In the genomic region with DNA sequence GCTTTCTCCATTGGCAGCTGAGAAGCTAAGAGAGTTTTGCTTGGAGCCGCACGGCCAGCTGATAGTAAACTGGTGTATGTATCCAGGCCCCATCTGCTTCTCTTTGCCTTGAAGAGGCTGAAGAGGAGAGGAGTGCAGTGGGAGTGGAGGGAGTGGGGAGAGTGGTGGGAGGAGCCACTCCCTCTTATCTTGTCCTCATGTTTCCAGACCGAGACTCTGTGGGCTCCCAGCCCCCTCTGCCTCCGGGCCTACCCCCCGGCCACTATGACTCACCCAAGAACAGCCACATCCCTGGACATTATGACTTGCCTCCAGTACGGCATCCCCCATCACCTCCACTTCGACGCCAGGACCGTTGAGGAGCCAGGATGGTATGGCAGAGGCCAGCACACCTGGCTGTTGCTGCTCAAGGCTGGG, we compare ENCODE assay signal across 1 cellular context.
TF ChIP-seq lines count a peak whose summit lies in the region.

No MANE protein-coding gene starts in this region.

TF ChIP-seq in K562, 482 proteins besides CTCF, POLR2A, EP300 and RAD21 (continued from another document and continues in another):
- TF ChIP-seq, protein P1, sequence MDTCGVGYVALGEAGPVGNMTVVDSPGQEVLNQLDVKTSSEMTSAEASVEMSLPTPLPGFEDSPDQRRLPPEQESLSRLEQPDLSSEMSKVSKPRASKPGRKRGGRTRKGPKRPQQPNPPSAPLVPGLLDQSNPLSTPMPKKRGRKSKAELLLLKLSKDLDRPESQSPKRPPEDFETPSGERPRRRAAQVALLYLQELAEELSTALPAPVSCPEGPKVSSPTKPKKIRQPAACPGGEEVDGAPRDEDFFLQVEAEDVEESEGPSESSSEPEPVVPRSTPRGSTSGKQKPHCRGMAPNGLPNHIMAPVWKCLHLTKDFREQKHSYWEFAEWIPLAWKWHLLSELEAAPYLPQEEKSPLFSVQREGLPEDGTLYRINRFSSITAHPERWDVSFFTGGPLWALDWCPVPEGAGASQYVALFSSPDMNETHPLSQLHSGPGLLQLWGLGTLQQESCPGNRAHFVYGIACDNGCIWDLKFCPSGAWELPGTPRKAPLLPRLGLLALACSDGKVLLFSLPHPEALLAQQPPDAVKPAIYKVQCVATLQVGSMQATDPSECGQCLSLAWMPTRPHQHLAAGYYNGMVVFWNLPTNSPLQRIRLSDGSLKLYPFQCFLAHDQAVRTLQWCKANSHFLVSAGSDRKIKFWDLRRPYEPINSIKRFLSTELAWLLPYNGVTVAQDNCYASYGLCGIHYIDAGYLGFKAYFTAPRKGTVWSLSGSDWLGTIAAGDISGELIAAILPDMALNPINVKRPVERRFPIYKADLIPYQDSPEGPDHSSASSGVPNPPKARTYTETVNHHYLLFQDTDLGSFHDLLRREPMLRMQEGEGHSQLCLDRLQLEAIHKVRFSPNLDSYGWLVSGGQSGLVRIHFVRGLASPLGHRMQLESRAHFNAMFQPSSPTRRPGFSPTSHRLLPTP (IDR thresholded peaks at IDR 0.05; ENCODE audit: borderline replicate concordance, extremely low read depth, insufficient read length), result no peak
- TF ChIP-seq YY1 (IDR thresholded peaks at IDR 0.05; ENCODE audit: borderline replicate concordance in 1 of 3, control insufficient read depth in 1 of 3, extremely low read depth in 1 of 3, insufficient read depth in 3 of 3, insufficient read length in 1 of 3, insufficient replicate concordance in 2 of 3, low read depth in 1 of 3, low read length in 2 of 3), result peak in 1 of 3 experiments; percentile 6
- no peak for TF ChIP-seq ZKSCAN8 (CRISPR knock-in tag; IDR thresholded peaks at IDR 0.05)
- TF ChIP-seq, protein P2, sequence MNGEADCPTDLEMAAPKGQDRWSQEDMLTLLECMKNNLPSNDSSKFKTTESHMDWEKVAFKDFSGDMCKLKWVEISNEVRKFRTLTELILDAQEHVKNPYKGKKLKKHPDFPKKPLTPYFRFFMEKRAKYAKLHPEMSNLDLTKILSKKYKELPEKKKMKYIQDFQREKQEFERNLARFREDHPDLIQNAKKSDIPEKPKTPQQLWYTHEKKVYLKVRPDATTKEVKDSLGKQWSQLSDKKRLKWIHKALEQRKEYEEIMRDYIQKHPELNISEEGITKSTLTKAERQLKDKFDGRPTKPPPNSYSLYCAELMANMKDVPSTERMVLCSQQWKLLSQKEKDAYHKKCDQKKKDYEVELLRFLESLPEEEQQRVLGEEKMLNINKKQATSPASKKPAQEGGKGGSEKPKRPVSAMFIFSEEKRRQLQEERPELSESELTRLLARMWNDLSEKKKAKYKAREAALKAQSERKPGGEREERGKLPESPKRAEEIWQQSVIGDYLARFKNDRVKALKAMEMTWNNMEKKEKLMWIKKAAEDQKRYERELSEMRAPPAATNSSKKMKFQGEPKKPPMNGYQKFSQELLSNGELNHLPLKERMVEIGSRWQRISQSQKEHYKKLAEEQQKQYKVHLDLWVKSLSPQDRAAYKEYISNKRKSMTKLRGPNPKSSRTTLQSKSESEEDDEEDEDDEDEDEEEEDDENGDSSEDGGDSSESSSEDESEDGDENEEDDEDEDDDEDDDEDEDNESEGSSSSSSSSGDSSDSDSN (IDR thresholded peaks at IDR 0.05; ENCODE audit: borderline replicate concordance in 1 of 2, low read depth in 2 of 2, low read length in 2 of 2), result 0 out of 4 replicates have a peak, but pooled peaks of 1 of the 2 experiments have one; percentile 10
- TF ChIP-seq SMAD4 (CRISPR knock-in tag; conservative IDR thresholded peaks at IDR 0.05), result peak; percentile 62; the same call in 1 of the 2 replicates
- TF ChIP-seq RAD51 (IDR thresholded peaks at IDR 0.05; ENCODE audit: borderline replicate concordance, low read depth), result no peak
- no peak for TF ChIP-seq RBFOX2 (IDR thresholded peaks at IDR 0.05; ENCODE audit: low read depth, low read length)
- TF ChIP-seq CREB1 (IDR thresholded peaks at IDR 0.05), result peak; percentile 31; the same call in 1 of the 2 replicates
- TF ChIP-seq CREB1 (CRISPR knock-in tag; IDR thresholded peaks at IDR 0.05), result no peak
- TF ChIP-seq KHSRP (IDR thresholded peaks at IDR 0.05), result no peak
- no peak for TF ChIP-seq FIP1L1 (IDR thresholded peaks at IDR 0.05; ENCODE audit: low read depth, low read length, poor library complexity, severe bottlenecking)
- peak; percentile 60; the same call in 1 of the 2 replicates for TF ChIP-seq BHLHE40 (IDR thresholded peaks at IDR 0.05; ENCODE audit: low read length)
- peak; percentile 73; the same call in 1 of the 2 replicates for TF ChIP-seq ETV5 (CRISPR knock-in tag; IDR thresholded peaks at IDR 0.05; ENCODE audit: low read depth)
- TF ChIP-seq, protein P3, sequence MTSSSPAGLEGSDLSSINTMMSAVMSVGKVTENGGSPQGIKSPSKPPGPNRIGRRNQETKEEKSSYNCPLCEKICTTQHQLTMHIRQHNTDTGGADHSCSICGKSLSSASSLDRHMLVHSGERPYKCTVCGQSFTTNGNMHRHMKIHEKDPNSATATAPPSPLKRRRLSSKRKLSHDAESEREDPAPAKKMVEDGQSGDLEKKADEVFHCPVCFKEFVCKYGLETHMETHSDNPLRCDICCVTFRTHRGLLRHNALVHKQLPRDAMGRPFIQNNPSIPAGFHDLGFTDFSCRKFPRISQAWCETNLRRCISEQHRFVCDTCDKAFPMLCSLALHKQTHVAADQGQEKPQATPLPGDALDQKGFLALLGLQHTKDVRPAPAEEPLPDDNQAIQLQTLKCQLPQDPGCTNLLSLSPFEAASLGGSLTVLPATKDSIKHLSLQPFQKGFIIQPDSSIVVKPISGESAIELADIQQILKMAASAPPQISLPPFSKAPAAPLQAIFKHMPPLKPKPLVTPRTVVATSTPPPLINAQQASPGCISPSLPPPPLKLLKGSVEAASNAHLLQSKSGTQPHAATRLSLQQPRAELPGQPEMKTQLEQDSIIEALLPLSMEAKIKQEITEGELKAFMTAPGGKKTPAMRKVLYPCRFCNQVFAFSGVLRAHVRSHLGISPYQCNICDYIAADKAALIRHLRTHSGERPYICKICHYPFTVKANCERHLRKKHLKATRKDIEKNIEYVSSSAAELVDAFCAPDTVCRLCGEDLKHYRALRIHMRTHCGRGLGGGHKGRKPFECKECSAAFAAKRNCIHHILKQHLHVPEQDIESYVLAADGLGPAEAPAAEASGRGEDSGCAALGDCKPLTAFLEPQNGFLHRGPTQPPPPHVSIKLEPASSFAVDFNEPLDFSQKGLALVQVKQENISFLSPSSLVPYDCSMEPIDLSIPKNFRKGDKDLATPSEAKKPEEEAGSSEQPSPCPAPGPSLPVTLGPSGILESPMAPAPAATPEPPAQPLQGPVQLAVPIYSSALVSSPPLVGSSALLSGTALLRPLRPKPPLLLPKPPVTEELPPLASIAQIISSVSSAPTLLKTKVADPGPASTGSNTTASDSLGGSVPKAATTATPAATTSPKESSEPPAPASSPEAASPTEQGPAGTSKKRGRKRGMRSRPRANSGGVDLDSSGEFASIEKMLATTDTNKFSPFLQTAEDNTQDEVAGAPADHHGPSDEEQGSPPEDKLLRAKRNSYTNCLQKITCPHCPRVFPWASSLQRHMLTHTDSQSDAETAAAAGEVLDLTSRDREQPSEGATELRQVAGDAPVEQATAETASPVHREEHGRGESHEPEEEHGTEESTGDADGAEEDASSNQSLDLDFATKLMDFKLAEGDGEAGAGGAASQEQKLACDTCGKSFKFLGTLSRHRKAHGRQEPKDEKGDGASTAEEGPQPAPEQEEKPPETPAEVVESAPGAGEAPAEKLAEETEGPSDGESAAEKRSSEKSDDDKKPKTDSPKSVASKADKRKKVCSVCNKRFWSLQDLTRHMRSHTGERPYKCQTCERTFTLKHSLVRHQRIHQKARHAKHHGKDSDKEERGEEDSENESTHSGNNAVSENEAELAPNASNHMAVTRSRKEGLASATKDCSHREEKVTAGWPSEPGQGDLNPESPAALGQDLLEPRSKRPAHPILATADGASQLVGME (CRISPR knock-in tag; IDR thresholded peaks at IDR 0.05), result peak; percentile 91
- peak in 1 of 2 experiments; percentile 80; a peak in 1 of 4 replicates for TF ChIP-seq NONO (IDR thresholded peaks at IDR 0.05; ENCODE audit: low read depth in 2 of 2, low read length in 1 of 2)
- TF ChIP-seq, protein P4, sequence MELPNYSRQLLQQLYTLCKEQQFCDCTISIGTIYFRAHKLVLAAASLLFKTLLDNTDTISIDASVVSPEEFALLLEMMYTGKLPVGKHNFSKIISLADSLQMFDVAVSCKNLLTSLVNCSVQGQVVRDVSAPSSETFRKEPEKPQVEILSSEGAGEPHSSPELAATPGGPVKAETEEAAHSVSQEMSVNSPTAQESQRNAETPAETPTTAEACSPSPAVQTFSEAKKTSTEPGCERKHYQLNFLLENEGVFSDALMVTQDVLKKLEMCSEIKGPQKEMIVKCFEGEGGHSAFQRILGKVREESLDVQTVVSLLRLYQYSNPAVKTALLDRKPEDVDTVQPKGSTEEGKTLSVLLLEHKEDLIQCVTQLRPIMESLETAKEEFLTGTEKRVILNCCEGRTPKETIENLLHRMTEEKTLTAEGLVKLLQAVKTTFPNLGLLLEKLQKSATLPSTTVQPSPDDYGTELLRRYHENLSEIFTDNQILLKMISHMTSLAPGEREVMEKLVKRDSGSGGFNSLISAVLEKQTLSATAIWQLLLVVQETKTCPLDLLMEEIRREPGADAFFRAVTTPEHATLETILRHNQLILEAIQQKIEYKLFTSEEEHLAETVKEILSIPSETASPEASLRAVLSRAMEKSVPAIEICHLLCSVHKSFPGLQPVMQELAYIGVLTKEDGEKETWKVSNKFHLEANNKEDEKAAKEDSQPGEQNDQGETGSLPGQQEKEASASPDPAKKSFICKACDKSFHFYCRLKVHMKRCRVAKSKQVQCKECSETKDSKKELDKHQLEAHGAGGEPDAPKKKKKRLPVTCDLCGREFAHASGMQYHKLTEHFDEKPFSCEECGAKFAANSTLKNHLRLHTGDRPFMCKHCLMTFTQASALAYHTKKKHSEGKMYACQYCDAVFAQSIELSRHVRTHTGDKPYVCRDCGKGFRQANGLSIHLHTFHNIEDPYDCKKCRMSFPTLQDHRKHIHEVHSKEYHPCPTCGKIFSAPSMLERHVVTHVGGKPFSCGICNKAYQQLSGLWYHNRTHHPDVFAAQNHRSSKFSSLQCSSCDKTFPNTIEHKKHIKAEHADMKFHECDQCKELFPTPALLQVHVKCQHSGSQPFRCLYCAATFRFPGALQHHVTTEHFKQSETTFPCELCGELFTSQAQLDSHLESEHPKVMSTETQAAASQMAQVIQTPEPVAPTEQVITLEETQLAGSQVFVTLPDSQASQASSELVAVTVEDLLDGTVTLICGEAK (IDR thresholded peaks at IDR 0.05), result no peak
- TF ChIP-seq, protein P4 (CRISPR knock-in tag; IDR thresholded peaks at IDR 0.05), result no peak
- TF ChIP-seq ZNF133 (CRISPR knock-in tag; IDR thresholded peaks at IDR 0.05), result no peak
- TF ChIP-seq TCF7 (IDR thresholded peaks at IDR 0.05; ENCODE audit: borderline replicate concordance), result peak; percentile 65; the same call in 1 of the 2 replicates
- TF ChIP-seq OTX1 (CRISPR knock-in tag; IDR thresholded peaks at IDR 0.05), result no peak
- no peak for TF ChIP-seq ZNF184 (CRISPR knock-in tag; IDR thresholded peaks at IDR 0.05)
- TF ChIP-seq, protein P5, sequence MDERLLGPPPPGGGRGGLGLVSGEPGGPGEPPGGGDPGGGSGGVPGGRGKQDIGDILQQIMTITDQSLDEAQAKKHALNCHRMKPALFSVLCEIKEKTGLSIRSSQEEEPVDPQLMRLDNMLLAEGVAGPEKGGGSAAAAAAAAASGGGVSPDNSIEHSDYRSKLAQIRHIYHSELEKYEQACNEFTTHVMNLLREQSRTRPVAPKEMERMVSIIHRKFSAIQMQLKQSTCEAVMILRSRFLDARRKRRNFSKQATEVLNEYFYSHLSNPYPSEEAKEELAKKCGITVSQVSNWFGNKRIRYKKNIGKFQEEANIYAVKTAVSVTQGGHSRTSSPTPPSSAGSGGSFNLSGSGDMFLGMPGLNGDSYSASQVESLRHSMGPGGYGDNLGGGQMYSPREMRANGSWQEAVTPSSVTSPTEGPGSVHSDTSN (CRISPR knock-in tag; IDR thresholded peaks at IDR 0.05; ENCODE audit: low read depth), result no peak
- TF ChIP-seq, protein P5 (tag; conservative IDR thresholded peaks at IDR 0.05; ENCODE audit: low read depth), result no peak
- no peak for TF ChIP-seq RFX5 (IDR thresholded peaks at IDR 0.05; ENCODE audit: low read depth, low read length)
- TF ChIP-seq SMAD3 (CRISPR knock-in tag; conservative IDR thresholded peaks at IDR 0.05), result no peak
- no peak for TF ChIP-seq GTF2E2 (tag; IDR thresholded peaks at IDR 0.05)
- no peak for TF ChIP-seq ZNF41 (CRISPR knock-in tag; conservative IDR thresholded peaks at IDR 0.05)
- peak; percentile 59 for TF ChIP-seq CREM (IDR thresholded peaks at IDR 0.05; ENCODE audit: low read depth)
- no peak for TF ChIP-seq KLF10 (CRISPR knock-in tag; IDR thresholded peaks at IDR 0.05)
- no peak for TF ChIP-seq YBX1 (IDR thresholded peaks at IDR 0.05)
- peak; percentile 30; the same call in 1 of the 2 replicates for TF ChIP-seq MTA2 (IDR thresholded peaks at IDR 0.05; ENCODE audit: low read depth)
